In the genomic region with DNA sequence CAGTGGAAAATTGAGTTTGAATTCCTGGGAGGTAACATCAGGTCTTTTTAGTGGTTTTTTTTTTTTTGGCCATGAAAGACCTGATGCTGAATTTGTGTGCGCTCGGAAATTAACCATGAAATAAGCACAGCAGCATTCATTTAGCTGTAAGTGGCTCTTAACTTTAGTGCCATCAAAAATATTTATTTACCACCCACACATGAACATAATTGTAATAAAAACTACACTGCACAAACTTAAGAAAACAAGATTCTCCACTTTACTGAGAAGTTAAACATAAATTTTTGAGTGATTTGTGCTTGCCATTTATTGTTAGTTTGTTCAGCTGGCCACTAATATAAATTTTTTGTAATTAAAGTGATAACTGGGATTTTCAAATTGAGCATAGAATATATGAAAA, we compare ENCODE assay signal across 32 cellular contexts.
"Had no signal": no experiment of that assay in that cellular context is flagged by ENCODE, and none has a peak within 500 bp of the region (broad histone marks: within the 10 kb centered on the region; RNA-seq: fewer than 3 reads in every experiment).

No MANE protein-coding gene starts in this region.

- H3K4me2 ChIP-seq: KMS-11 had no signal

- H3K27me3 Mint-ChIP-seq: activated B cell treated with CpG ODN at 0.5 μM for 24 hours; activated CD4-positive, alpha-beta memory T cell treated with anti-CD3 and anti-CD28 coated beads for 36 hours; activated naive CD8-positive, alpha-beta T cell had no signal

- H3K36me3 ChIP-seq: brain microvascular endothelial cell had no signal

- DNase-seq: activated B cell treated with CpG ODN at 0.5 μM for 24 hours; activated CD4-positive, alpha-beta memory T cell treated with anti-CD3 and anti-CD28 coated beads for 36 hours; activated CD4-positive, alpha-beta T cell treated with anti-CD3 and anti-CD28 coated beads for 4 hours; activated CD4-positive, alpha-beta T cell treated with anti-CD3 and anti-CD28 coated beads, Interleukin-2, amount 50 U/mL, for 1 hour; activated CD4-positive, CD25-positive, alpha-beta regulatory T cell treated with anti-CD3 and anti-CD28 coated beads, Interleukin-2, amount 50 U/mL, for 72 hours; activated CD8-positive, alpha-beta memory T cell treated with anti-CD3 and anti-CD28 coated beads, Interleukin-2, amount 50 U/mL, for 4 hours; activated effector memory CD4-positive, alpha-beta T cell treated with Interleukin-2 at 50 U/mL for 16 hours; activated naive CD4-positive, alpha-beta T cell treated with anti-CD3 and anti-CD28 coated beads, Interleukin-2, amount 10 ng/mL, durations not matched to agents 7 days and 5 days; activated naive CD8-positive, alpha-beta T cell treated with anti-CD3 and anti-CD28 coated beads, Interleukin-2, amount 50 U/mL, for 24 hours; activated T-cell treated with anti-CD3 and anti-CD28 coated beads for 4 hours; activated T-cell treated with anti-CD3 and anti-CD28 coated beads, Interleukin-2, amount 50 U/mL, for 4 hours; anterior cingulate cortex; brain microvascular endothelial cell; central memory CD4-positive, alpha-beta T cell; MM.1S; MV-4-11; NCI-H1092; NCI-H1436 treated with DMSO at 0.1 percent for 48 hours; NCI-H1694 treated with DMSO at 0.1 percent for 48 hours; NCI-H2029; NCI-H2171; NCI-H510A; NCI-H526; NCI-H774; Right ventricle myocardium superior; SW 1271; T-helper 1 cell; T-helper 2 cell; T-helper 9 cell had no signal

- H3K27ac ChIP-seq: brain microvascular endothelial cell, KMS-11, VCaP had no signal

- H3K4me3 Mint-ChIP-seq: activated B cell treated with CpG ODN at 0.5 μM for 24 hours; activated CD4-positive, alpha-beta memory T cell treated with anti-CD3 and anti-CD28 coated beads for 36 hours; activated naive CD4-positive, alpha-beta T cell treated with anti-CD3 and anti-CD28 coated beads, Interleukin-2, amount 10 ng/mL, durations not matched to agents 7 days and 5 days; activated naive CD8-positive, alpha-beta T cell; activated naive CD8-positive, alpha-beta T cell treated with anti-CD3 and anti-CD28 coated beads, Interleukin-2, amount 50 U/mL, for 24 hours; activated T-cell treated with anti-CD3 and anti-CD28 coated beads, Interleukin-2, amount 50 U/mL, for 4 hours had no signal

- H3K36me3 Mint-ChIP-seq: activated CD4-positive, alpha-beta memory T cell treated with anti-CD3 and anti-CD28 coated beads for 36 hours; activated naive CD4-positive, alpha-beta T cell treated with anti-CD3 and anti-CD28 coated beads, Interleukin-2, amount 10 ng/mL, durations not matched to agents 7 days and 5 days; activated naive CD8-positive, alpha-beta T cell had no signal

- H3K27ac Mint-ChIP-seq: activated B cell treated with CpG ODN at 0.5 μM for 24 hours; activated CD4-positive, alpha-beta memory T cell treated with anti-CD3 and anti-CD28 coated beads for 36 hours; activated naive CD4-positive, alpha-beta T cell treated with anti-CD3 and anti-CD28 coated beads, Interleukin-2, amount 10 ng/mL, durations not matched to agents 7 days and 5 days; activated naive CD8-positive, alpha-beta T cell; activated naive CD8-positive, alpha-beta T cell treated with anti-CD3 and anti-CD28 coated beads, Interleukin-2, amount 50 U/mL, for 24 hours had no signal

- H3K9me3 Mint-ChIP-seq: activated B cell treated with CpG ODN at 0.5 μM for 24 hours; activated CD4-positive, alpha-beta memory T cell treated with anti-CD3 and anti-CD28 coated beads for 36 hours; activated naive CD4-positive, alpha-beta T cell treated with anti-CD3 and anti-CD28 coated beads, Interleukin-2, amount 10 ng/mL, durations not matched to agents 7 days and 5 days; activated naive CD8-positive, alpha-beta T cell treated with anti-CD3 and anti-CD28 coated beads, Interleukin-2, amount 50 U/mL, for 24 hours; activated T-cell treated with anti-CD3 and anti-CD28 coated beads, Interleukin-2, amount 50 U/mL, for 4 hours had no signal

- H3K9ac ChIP-seq: KMS-11 had no signal

- H3K27me3 ChIP-seq: brain microvascular endothelial cell had no signal
